ENCODE assay signal across 6 cellular contexts in genomic region chr22:40082184-40082583, GRCh38.
"Had no signal": no experiment of that assay in that cellular context is flagged by ENCODE, and none has a peak within 500 bp of the region (broad histone marks: within the 10 kb centered on the region; RNA-seq: fewer than 3 reads in every experiment).

No MANE protein-coding gene starts in this region.

- DNase-seq: HFFc6, IMR-90 had no signal

- H2AFZ ChIP-seq: GM23338 had no signal

- H3K9me3 ChIP-seq: HAP-1 had no signal

- H3K9me3 Mint-ChIP-seq: GM23338, HFFc6 had no signal

- H3K4me3 ChIP-seq: GM23338, HAP-1, K562 had no signal

- H3K27ac Mint-ChIP-seq: GM23338, HFFc6 had no signal

- H3K4me3 Mint-ChIP-seq: GM23338, HFFc6 had no signal

- ATAC-seq: GM23338, HCT116 had no signal

- H3K36me3 ChIP-seq: HAP-1 had no signal
